12 cellular contexts compared by ENCODE assay signal in genomic region chr3:143165211-143165610, GRCh38. TPM values are rescaled to one million over a fixed set of nuclear protein-coding genes. Genes with fewer than 3 reads are reported as not detected.
DNase-seq lines count a peak whose midpoint lies in the region; ATAC-seq and TF ChIP-seq lines count a peak whose summit lies in the region.
"Had no signal": no experiment of that assay in that cellular context is flagged by ENCODE, and none has a peak within 500 bp of the region (broad histone marks: within the 10 kb centered on the region; RNA-seq: fewer than 3 reads in every experiment).

No MANE protein-coding gene starts in this region.

- H3T11ph ChIP-seq in H9 (ENCODE audit: low read length), result no peak overlapping the region

- no peak for ATAC-seq in stimulated activated naive CD8-positive, alpha-beta T cell treated with anti-CD3 and anti-CD28 coated beads, Interleukin-15, Interleukin-2, amounts not matched to agents 100 U/mL and 50 U/mL, for 24 hours
- ATAC-seq in HG02763 (IDR thresholded peaks at IDR 0.05; ENCODE audit: unreplicated experiment), result peak; percentile 18

- no peak overlapping the region for H3K14ac ChIP-seq in H9 (ENCODE audit: insufficient read depth, low read length)

- H2BK15ac ChIP-seq in H9 (ENCODE audit: low read depth, low read length), result no peak overlapping the region

- H3K4me3 Mint-ChIP-seq in stimulated activated naive CD8-positive, alpha-beta T cell treated with anti-CD3 and anti-CD28 coated beads, Interleukin-15, Interleukin-2, amounts not matched to agents 100 ng/mL and 50 ng/mL, for 24 hours, result peak overlapping the region; percentile 57
- peak overlapping the region; percentile 52 for H3K4me3 Mint-ChIP-seq in activated T-helper 1 cell treated with anti-CD3 and anti-CD28 coated beads, Interleukin-12 subunit alpha, Interleukin-12 subunit beta, Interleukin-2, Interleukin-4 antibody, amounts not matched to agents 30 ng/mL and 10 ng/mL and 1 ng/mL, durations not matched to agents 14 hours and 24 hours and 36 hours
- no peak overlapping the region for H3K4me3 Mint-ChIP-seq in H9

- no peaks in the 10 kb centered on the region for H3K9me3 ChIP-seq in H9 (ENCODE audit: control insufficient read depth, low read depth, low read length)
- H3K9me3 ChIP-seq: pancreas had no signal

- H3K27ac ChIP-seq in H9 (ENCODE audit: insufficient read length, low read depth, low read length), result no peak overlapping the region
- H3K27ac ChIP-seq: pancreas had no signal

- peaks cover 3% of the 10 kb centered on the region for H3K9me3 Mint-ChIP-seq in stimulated activated naive CD8-positive, alpha-beta T cell treated with anti-CD3 and anti-CD28 coated beads, Interleukin-15, Interleukin-2, amounts not matched to agents 100 ng/mL and 50 ng/mL, for 24 hours
- no peaks in the 10 kb centered on the region for H3K9me3 Mint-ChIP-seq in activated T-helper 1 cell treated with anti-CD3 and anti-CD28 coated beads, Interleukin-12 subunit alpha, Interleukin-12 subunit beta, Interleukin-2, Interleukin-4 antibody, amounts not matched to agents 30 ng/mL and 10 ng/mL and 1 ng/mL, durations not matched to agents 14 hours and 24 hours and 36 hours
- H3K9me3 Mint-ChIP-seq in H9, result no peaks in the 10 kb centered on the region

- H3K4me1 Mint-ChIP-seq in stimulated activated naive CD8-positive, alpha-beta T cell treated with anti-CD3 and anti-CD28 coated beads, Interleukin-15, Interleukin-2, amounts not matched to agents 100 ng/mL and 50 ng/mL, for 24 hours (ENCODE audit: low read depth), result peaks cover 86% of the 10 kb centered on the region
- H3K4me1 Mint-ChIP-seq in activated T-helper 1 cell treated with anti-CD3 and anti-CD28 coated beads, Interleukin-12 subunit alpha, Interleukin-12 subunit beta, Interleukin-2, Interleukin-4 antibody, amounts not matched to agents 30 ng/mL and 10 ng/mL and 1 ng/mL, durations not matched to agents 14 hours and 24 hours and 36 hours (ENCODE audit: low read depth), result peaks cover 71% of the 10 kb centered on the region
- peaks cover 13 to 16% of the 10 kb centered on the region in 2 experiments for H3K4me1 Mint-ChIP-seq in H9

- TF ChIP-seq POLR2A in erythroblast (IDR thresholded peaks at IDR 0.05; ENCODE audit: low read length), result no peak

- intact Hi-C loops in activated T-helper 1 cell treated with anti-CD3 and anti-CD28 coated beads, Interleukin-12 subunit alpha, Interleukin-12 subunit beta, Interleukin-2, Interleukin-4 antibody, amounts not matched to agents 30 ng/mL and 10 ng/mL and 1 ng/mL, durations not matched to agents 14 hours and 24 hours and 36 hours (cut with micrococcal nuclease), result loop anchor here (1.0 to 10.0 kb wide), 11 partner anchors 18 to 1620 kb away; partner anchors contain the start of genes ATR, CHST2, DIPK2A and TRPC1

- no peak overlapping the region for H4K5ac ChIP-seq in H9 (ENCODE audit: insufficient read length, low read depth, low read length)

- no peaks in the 10 kb centered on the region for H3K79me1 ChIP-seq in H9 (ENCODE audit: insufficient read depth, low read depth, low read length, poor library complexity, severe bottlenecking)

- peaks cover 5% of the 10 kb centered on the region for H3K36me3 Mint-ChIP-seq in stimulated activated naive CD8-positive, alpha-beta T cell treated with anti-CD3 and anti-CD28 coated beads, Interleukin-15, Interleukin-2, amounts not matched to agents 100 ng/mL and 50 ng/mL, for 24 hours (ENCODE audit: low read depth)
- peaks cover 9% of the 10 kb centered on the region for H3K36me3 Mint-ChIP-seq in activated T-helper 1 cell treated with anti-CD3 and anti-CD28 coated beads, Interleukin-12 subunit alpha, Interleukin-12 subunit beta, Interleukin-2, Interleukin-4 antibody, amounts not matched to agents 30 ng/mL and 10 ng/mL and 1 ng/mL, durations not matched to agents 14 hours and 24 hours and 36 hours (ENCODE audit: low read depth)
- no peaks in the 10 kb centered on the region for H3K36me3 Mint-ChIP-seq in H9 (ENCODE audit: insufficient read depth in 1 of 3, low read depth in 3 of 3)

- H3K27me3 ChIP-seq in H9 (ENCODE audit: insufficient read depth, low read length), result no peaks in the 10 kb centered on the region
- H3K27me3 ChIP-seq: pancreas had no signal

- no peak overlapping the region for H3K23ac ChIP-seq in H9 (ENCODE audit: insufficient read length, low read depth, low read length)

- no peaks in the 10 kb centered on the region for H3K23me2 ChIP-seq in H9 (ENCODE audit: insufficient read length, low read depth, low read length, poor library complexity, severe bottlenecking)

- H3K27ac Mint-ChIP-seq in stimulated activated naive CD8-positive, alpha-beta T cell treated with anti-CD3 and anti-CD28 coated beads, Interleukin-15, Interleukin-2, amounts not matched to agents 100 ng/mL and 50 ng/mL, for 24 hours, result peak overlapping the region; percentile 90
- peak overlapping the region; percentile 87 for H3K27ac Mint-ChIP-seq in activated T-helper 1 cell treated with anti-CD3 and anti-CD28 coated beads, Interleukin-12 subunit alpha, Interleukin-12 subunit beta, Interleukin-2, Interleukin-4 antibody, amounts not matched to agents 30 ng/mL and 10 ng/mL and 1 ng/mL, durations not matched to agents 14 hours and 24 hours and 36 hours
- no peak overlapping the region for H3K27ac Mint-ChIP-seq in H9

- H3K4me1 ChIP-seq in H9 (ENCODE audit: insufficient read depth, low read length), result no peaks in the 10 kb centered on the region
- H3K4me1 ChIP-seq: pancreas had no signal

- H2AK5ac ChIP-seq in H9 (ENCODE audit: insufficient read length, low read length), result no peak overlapping the region

- no peak overlapping the region for H2BK20ac ChIP-seq in H9 (ENCODE audit: low read depth, low read length, poor library complexity, severe bottlenecking)

- no peak overlapping the region for H3K18ac ChIP-seq in H9 (ENCODE audit: insufficient read length, low read depth, low read length)

- no peak overlapping the region for H4K91ac ChIP-seq in H9 (ENCODE audit: insufficient read length, low read depth, low read length)

- no peak overlapping the region for H2AFZ ChIP-seq in H9 (ENCODE audit: low read length)

- DNase-seq in stimulated activated naive CD8-positive, alpha-beta T cell treated with anti-CD3 and anti-CD28 coated beads, Interleukin-15, Interleukin-2, amounts not matched to agents 100 U/mL and 50 U/mL, for 24 hours, result no peak
- no peak for DNase-seq in activated T-helper 1 cell treated with anti-CD3 and anti-CD28 coated beads, Interleukin-12 subunit alpha, Interleukin-12 subunit beta, Interleukin-2, Interleukin-4 antibody, amounts not matched to agents 30 ng/mL and 10 ng/mL and 1 ng/mL, durations not matched to agents 14 hours and 24 hours and 36 hours (ENCODE audit: low spot score)
- no peak for DNase-seq in NCI-H1417 (lab: John Stamatoyannopoulos, UW)
- no peak for DNase-seq in H9
- no peak for DNase-seq in ureter (ENCODE audit: low spot score)
- no peak for DNase-seq in erythroblast (lab: John Stamatoyannopoulos, UW)
- DNase-seq: effector CD4-positive, alpha-beta T cell; NCI-H2081; pancreas; SHP77 had no signal

- TF ChIP-seq CTCF in H9 (conservative IDR thresholded peaks at IDR 0.05), result no peak

- no peak overlapping the region for H3K4me2 ChIP-seq in H9 (ENCODE audit: insufficient read depth, insufficient read length, low read length)

- no peak overlapping the region for H4K8ac ChIP-seq in H9 (replicated peaks; ENCODE audit: insufficient read length, low read depth, low read length)

- H2BK5ac ChIP-seq in H9 (ENCODE audit: insufficient read length, low read length), result no peak overlapping the region

- WGBS in H9 (ENCODE audit: extremely low coverage, insufficient read length, low lambda C conversion rate), result no CpG with 5 or more reads among the region's 1 CpG

- no peak overlapping the region for H3K56ac ChIP-seq in H9 (ENCODE audit: insufficient read length, low read depth, low read length)

- no peaks in the 10 kb centered on the region for H3K79me2 ChIP-seq in H9 (ENCODE audit: insufficient read depth, low read length)

- H3K4ac ChIP-seq in H9 (ENCODE audit: low read depth, low read length), result no peak overlapping the region

- no peak overlapping the region for H2BK120ac ChIP-seq in H9 (ENCODE audit: low read depth, low read length, poor library complexity, severe bottlenecking)

- no peak overlapping the region for H3K9ac ChIP-seq in H9 (ENCODE audit: extremely low read depth, insufficient read length, low read length)

- H3K27me3 Mint-ChIP-seq in stimulated activated naive CD8-positive, alpha-beta T cell treated with anti-CD3 and anti-CD28 coated beads, Interleukin-15, Interleukin-2, amounts not matched to agents 100 ng/mL and 50 ng/mL, for 24 hours, result no peaks in the 10 kb centered on the region
- peaks cover 2% of the 10 kb centered on the region for H3K27me3 Mint-ChIP-seq in activated T-helper 1 cell treated with anti-CD3 and anti-CD28 coated beads, Interleukin-12 subunit alpha, Interleukin-12 subunit beta, Interleukin-2, Interleukin-4 antibody, amounts not matched to agents 30 ng/mL and 10 ng/mL and 1 ng/mL, durations not matched to agents 14 hours and 24 hours and 36 hours (ENCODE audit: insufficient read depth)
- no peaks in the 10 kb centered on the region for H3K27me3 Mint-ChIP-seq in H9 (ENCODE audit: low read depth)

- H2BK12ac ChIP-seq in H9 (ENCODE audit: insufficient read length, low read depth, low read length), result no peak overlapping the region

- H4K20me1 ChIP-seq in H9 (ENCODE audit: control insufficient read depth, insufficient read depth, insufficient read length), result no peaks in the 10 kb centered on the region

RNA-seq across cellular contexts. Expression of gene CHST2, which starts 45.6 kb away (rescaled TPM):
- 11.3 and 11.4 TPM in 2 replicates for total RNA-seq in activated T-helper 1 cell treated with anti-CD3 and anti-CD28 coated beads, Interleukin-12 subunit alpha, Interleukin-12 subunit beta, Interleukin-2, Interleukin-4 antibody, amounts not matched to agents 30 ng/mL and 10 ng/mL and 1 ng/mL, durations not matched to agents 14 hours and 24 hours and 36 hours
- total RNA-seq in H9 (2021) (5.8 and 6.3 TPM in 2 replicates), ureter (8.1 TPM)

Comparison
In these comparisons a context has a peak if more than half of its experiments do, and no peak if none do; other contexts are left out.
1. H3K27ac Mint-ChIP-seq: peak in stimulated activated naive CD8-positive, alpha-beta T cell treated with anti-CD3 and anti-CD28 coated beads, Interleukin-15, Interleukin-2, amounts not matched to agents 100 ng/mL and 50 ng/mL, for 24 hours (single experiment) and activated T-helper 1 cell treated with anti-CD3 and anti-CD28 coated beads, Interleukin-12 subunit alpha, Interleukin-12 subunit beta, Interleukin-2, Interleukin-4 antibody, amounts not matched to agents 30 ng/mL and 10 ng/mL and 1 ng/mL, durations not matched to agents 14 hours and 24 hours and 36 hours (single experiment); none in H9 (0 of 3).
2. H3K4me3 Mint-ChIP-seq: peak in stimulated activated naive CD8-positive, alpha-beta T cell treated with anti-CD3 and anti-CD28 coated beads, Interleukin-15, Interleukin-2, amounts not matched to agents 100 ng/mL and 50 ng/mL, for 24 hours (single experiment) and activated T-helper 1 cell treated with anti-CD3 and anti-CD28 coated beads, Interleukin-12 subunit alpha, Interleukin-12 subunit beta, Interleukin-2, Interleukin-4 antibody, amounts not matched to agents 30 ng/mL and 10 ng/mL and 1 ng/mL, durations not matched to agents 14 hours and 24 hours and 36 hours (single experiment); none in H9 (0 of 2).